ENCODE assay signal across 28 cellular contexts in genomic region chr13:62371737-62372136, GRCh38.
"Had no signal": no experiment of that assay in that cellular context is flagged by ENCODE, and none has a peak within 500 bp of the region (broad histone marks: within the 10 kb centered on the region; RNA-seq: fewer than 3 reads in every experiment).

No MANE protein-coding gene starts in this region.

- H3K9me3 ChIP-seq: colonic mucosa, esophagus muscularis mucosa, esophagus squamous epithelium, gastrocnemius medialis, gastroesophageal sphincter had no signal

- H3K9me3 Mint-ChIP-seq: dendritic cell treated with granulocyte-macrophage colony-stimulating factor and Interleukin-4, amounts not matched to agents 40 ng/mL and 50 ng/mL, for 4 days had no signal

- H3K27ac Mint-ChIP-seq: dendritic cell treated with granulocyte-macrophage colony-stimulating factor and Interleukin-4, amounts not matched to agents 40 ng/mL and 50 ng/mL, for 4 days; effector memory CD8-positive, alpha-beta T cell; endodermal cell had no signal

- H3K4me3 ChIP-seq: colonic mucosa, coronary artery, dorsolateral prefrontal cortex, esophagus muscularis mucosa, esophagus squamous epithelium, gastrocnemius medialis, gastroesophageal sphincter, heart left ventricle, heart right ventricle had no signal

- FAIRE-seq: colon, endometrium, endothelial cell of umbilical vein, frontal cortex had no signal

- ATAC-seq: effector memory CD8-positive, alpha-beta T cell; esophagus mucosa; foreskin keratinocyte; gastrocnemius medialis; gastroesophageal sphincter; heart left ventricle; heart right ventricle had no signal

- H3K36me3 ChIP-seq: colonic mucosa, esophagus muscularis mucosa, esophagus squamous epithelium, gastrocnemius medialis, gastroesophageal sphincter, heart left ventricle, heart right ventricle had no signal

- H3K27me3 ChIP-seq: colonic mucosa, dorsolateral prefrontal cortex, esophagus muscularis mucosa, esophagus squamous epithelium, foreskin keratinocyte, gastrocnemius medialis, gastroesophageal sphincter, heart left ventricle, heart right ventricle had no signal

- H3K27me3 Mint-ChIP-seq: dendritic cell treated with granulocyte-macrophage colony-stimulating factor and Interleukin-4, amounts not matched to agents 40 ng/mL and 50 ng/mL, for 4 days; effector memory CD8-positive, alpha-beta T cell had no signal

- H3K4me3 Mint-ChIP-seq: dendritic cell treated with granulocyte-macrophage colony-stimulating factor and Interleukin-4, amounts not matched to agents 40 ng/mL and 50 ng/mL, for 4 days; effector memory CD8-positive, alpha-beta T cell; endodermal cell had no signal

- H3K4me1 ChIP-seq: colonic mucosa, esophagus muscularis mucosa, esophagus squamous epithelium, foreskin keratinocyte, gastrocnemius medialis, gastroesophageal sphincter, heart left ventricle, heart right ventricle had no signal

- H3K27ac ChIP-seq: colonic mucosa, coronary artery, dorsolateral prefrontal cortex, epithelial cell of prostate, esophagus muscularis mucosa, esophagus squamous epithelium, foreskin keratinocyte, gastrocnemius medialis, gastroesophageal sphincter, heart left ventricle, heart right ventricle had no signal

- DNase-seq: colonic mucosa; cortex of kidney; dermis blood vessel endothelial cell; dorsolateral prefrontal cortex; effector CD4-positive, alpha-beta T cell; effector CD8-positive, alpha-beta T cell; effector memory CD8-positive, alpha-beta T cell; endodermal cell; erythroblast; esophagus squamous epithelium; foreskin fibroblast; foreskin keratinocyte; foreskin melanocyte; gastrocnemius medialis; glutamatergic neuron; head of caudate nucleus; heart left ventricle; heart right ventricle had no signal
